1 cellular context compared by ENCODE assay signal in genomic region chr2:30145826-30146336, GRCh38.
TF ChIP-seq lines count a peak whose summit lies in the region.

No MANE protein-coding gene starts in this region.

TF ChIP-seq in GM12878, 131 proteins besides CTCF, POLR2A, EP300 and RAD21 (continued from another document):
- TF ChIP-seq MEF2B (IDR thresholded peaks at IDR 0.05; ENCODE audit: partially characterized antibody, poor library complexity, severe bottlenecking): no peak
- 0 out of 2 replicates have a peak, but pooled peaks have one; percentile 11 for TF ChIP-seq DPF2 (IDR thresholded peaks at IDR 0.05)
- TF ChIP-seq IKZF2 (IDR thresholded peaks at IDR 0.05): 0 out of 4 replicates have a peak, but pooled peaks of 1 of the 2 experiments have one; percentile 10
- 0 out of 2 replicates have a peak, but pooled peaks have one; percentile 47 for TF ChIP-seq SMARCA5 (IDR thresholded peaks at IDR 0.05)
- peak; percentile 63; the same call in 1 of the 2 replicates for TF ChIP-seq ZBTB40 (IDR thresholded peaks at IDR 0.05; ENCODE audit: borderline replicate concordance)
